ENCODE assay signal across 9 cellular contexts in genomic region chr18:34741401-34741800, GRCh38. TPM values are rescaled to one million over a fixed set of nuclear protein-coding genes. Genes with fewer than 3 reads are reported as not detected.
"Had no signal": no experiment of that assay in that cellular context is flagged by ENCODE, and none has a peak within 500 bp of the region (broad histone marks: within the 10 kb centered on the region; RNA-seq: fewer than 3 reads in every experiment).

No MANE protein-coding gene starts in this region.

- H3K27ac ChIP-seq: GM23248 had no signal

- H3K4me3 ChIP-seq: GM23248, HAP-1, K562 had no signal

- DNase-seq: GM23248, GOT3, H7, HFFc6, IMR-90 had no signal

- H3K9me3 ChIP-seq: HAP-1 had no signal

- H3K36me3 ChIP-seq: HAP-1 had no signal

- H3K9ac ChIP-seq: GM23248 had no signal

- ATAC-seq: HCT116, K562 had no signal

- H3K27ac Mint-ChIP-seq: HFFc6 had no signal

- H3K9me3 Mint-ChIP-seq: HFFc6 had no signal

- H3K4me3 Mint-ChIP-seq: HFFc6 had no signal

RNA-seq across cellular contexts. Expression of gene DTNA, which starts 31.3 kb away (rescaled TPM):
- total RNA-seq: HT-29 had no signal
